ENCODE assay signal across 8 cellular contexts in genomic region chr1:24390924-24391782, GRCh38. TPM values are rescaled to one million over a fixed set of nuclear protein-coding genes. Genes with fewer than 3 reads are reported as not detected.
DNase-seq lines count a peak whose midpoint lies in the region; TF ChIP-seq lines count a peak whose summit lies in the region.

No MANE protein-coding gene starts in this region.

- H3K9me3 ChIP-seq in neutrophil (no peaks in the 10 kb centered on the region), tibial artery (no peaks in the 10 kb centered on the region)

- intact Hi-C loops in tibial artery (cut with DNase I; ENCODE audit: low total_unique reads) = loop anchor here (2.0 kb wide), 1 partner anchor 192 kb away; no protein-coding TSS in a partner anchor

- H3K4me1 ChIP-seq in neutrophil (ENCODE audit: control insufficient read depth in 1 of 2, insufficient read depth in 1 of 2, low read depth in 1 of 2, low read length in 1 of 2) = peaks cover 7 to 13% of the 10 kb centered on the region in 2 experiments
- peaks cover 0 to 4% (median 0%) of the 10 kb centered on the region in 4 donors for H3K4me1 ChIP-seq in tibial artery

- in situ Hi-C loops in GM13976 (cut with MboI; ENCODE audit: low sequenced_read_pairs, unreplicated experiment) (loop anchor here (5.0 kb wide), 1 partner anchor 189 kb away; no protein-coding TSS in a partner anchor), SK-MEL-5 (cut with HindIII; ENCODE audit: low pct_unique_long_range_greater_than_20kb, low sequenced_read_pairs) (loop anchor here (10.0 kb wide), 1 partner anchor 196 kb away; no protein-coding TSS in a partner anchor)

- no peak overlapping the region for H3K27ac ChIP-seq in 22Rv1
- H3K27ac ChIP-seq in neutrophil = no peak overlapping the region
- H3K27ac ChIP-seq in tibial artery = peak overlapping the region; percentile 42 to 53

- no peaks in the 10 kb centered on the region for H3K27me3 ChIP-seq in neutrophil
- H3K27me3 ChIP-seq in tibial artery = peaks cover 0 to 15% of the 10 kb centered on the region in 2 donors

- TF ChIP-seq CTCF in 22Rv1 (IDR thresholded peaks at IDR 0.05) (peak; percentile 96), GM13976 (IDR thresholded peaks at IDR 0.05; ENCODE audit: borderline replicate concordance, control extremely low read depth, extremely low read depth, insufficient read depth, missing control alignments) (peak; percentile 94), LNCAP (IDR thresholded peaks at IDR 0.05) (peak; percentile 76), foreskin fibroblast (IDR thresholded peaks at IDR 0.05; ENCODE audit: low read depth, low read length) (peak; percentile 96), neutrophil (IDR thresholded peaks at IDR 0.05) (peak; percentile 95), tibial artery (IDR thresholded peaks at IDR 0.05) (peak; percentile 94 to 96)

- peak; percentile 73 for DNase-seq in GM13976 (ENCODE audit: low spot score)
- peak; percentile 86 for DNase-seq in SK-MEL-5 (ENCODE audit: low read depth, low spot score)
- DNase-seq in activated naive CD4-positive, alpha-beta T cell (lab: John Stamatoyannopoulos, UW) = peak; percentile 8 to 50 (median 17)
- DNase-seq in foreskin fibroblast = peak; percentile 75 to 92
- DNase-seq in tibial artery = peak; percentile 79 to 85

- H3K4me3 ChIP-seq in foreskin fibroblast (ENCODE audit: low read depth in 1 of 2, low read length in 2 of 2) = no peak overlapping the region
- no peak overlapping the region for H3K4me3 ChIP-seq in neutrophil (ENCODE audit: low read depth in 1 of 2, low read length in 1 of 2)
- no peak overlapping the region for H3K4me3 ChIP-seq in tibial artery

- H3K36me3 ChIP-seq in neutrophil = no peaks in the 10 kb centered on the region
- no peaks in the 10 kb centered on the region for H3K36me3 ChIP-seq in tibial artery

RNA-seq across cellular contexts. Expression of gene STPG1, which starts 22.4 kb away (rescaled TPM):
- total RNA-seq in SK-MEL-5 (2014; rRNA removed; shearing (Covaris generic)) = 5.5 and 8.3 TPM in 2 replicates
- polyA plus RNA-seq in SK-MEL-5 (2015; cell fraction: cytosol; rRNA removed) = 7.8 and 9.2 TPM in 2 replicates
- polyA plus RNA-seq in SK-MEL-5 (2015; cell fraction: nucleus; rRNA removed) = 2.5 and 7.4 TPM in 2 replicates

RNA-seq across cellular contexts. Expression of gene NIPAL3, which starts 24.4 kb away (rescaled TPM):
- 20.4 and 23.9 TPM in 2 replicates for total RNA-seq in SK-MEL-5 (2014; rRNA removed; shearing (Covaris generic))
- polyA plus RNA-seq in SK-MEL-5 (2015; cell fraction: cytosol; rRNA removed) = 30.2 and 35.5 TPM in 2 replicates
- 11.5 and 12.4 TPM in 2 replicates for polyA plus RNA-seq in SK-MEL-5 (2015; cell fraction: nucleus; rRNA removed)

Comparison
In these comparisons a context has a peak if more than half of its experiments do, and no peak if none do; other contexts are left out.
1. H3K27ac ChIP-seq: peak in tibial artery (2 of 2); none in 22Rv1 (single experiment) and neutrophil (single experiment).
2. DNase-seq: peak in every context shown above with its lines; median percentile 86 in SK-MEL-5; 84 in foreskin fibroblast; 82 in tibial artery; 73 in GM13976; 17 in activated naive CD4-positive, alpha-beta T cell.
3. Peak in every context shown above with its lines, with median percentiles within 50 percentile points of each other: CTCF ChIP-seq.